ENCODE assay signal across 8 cellular contexts in the genomic region with DNA sequence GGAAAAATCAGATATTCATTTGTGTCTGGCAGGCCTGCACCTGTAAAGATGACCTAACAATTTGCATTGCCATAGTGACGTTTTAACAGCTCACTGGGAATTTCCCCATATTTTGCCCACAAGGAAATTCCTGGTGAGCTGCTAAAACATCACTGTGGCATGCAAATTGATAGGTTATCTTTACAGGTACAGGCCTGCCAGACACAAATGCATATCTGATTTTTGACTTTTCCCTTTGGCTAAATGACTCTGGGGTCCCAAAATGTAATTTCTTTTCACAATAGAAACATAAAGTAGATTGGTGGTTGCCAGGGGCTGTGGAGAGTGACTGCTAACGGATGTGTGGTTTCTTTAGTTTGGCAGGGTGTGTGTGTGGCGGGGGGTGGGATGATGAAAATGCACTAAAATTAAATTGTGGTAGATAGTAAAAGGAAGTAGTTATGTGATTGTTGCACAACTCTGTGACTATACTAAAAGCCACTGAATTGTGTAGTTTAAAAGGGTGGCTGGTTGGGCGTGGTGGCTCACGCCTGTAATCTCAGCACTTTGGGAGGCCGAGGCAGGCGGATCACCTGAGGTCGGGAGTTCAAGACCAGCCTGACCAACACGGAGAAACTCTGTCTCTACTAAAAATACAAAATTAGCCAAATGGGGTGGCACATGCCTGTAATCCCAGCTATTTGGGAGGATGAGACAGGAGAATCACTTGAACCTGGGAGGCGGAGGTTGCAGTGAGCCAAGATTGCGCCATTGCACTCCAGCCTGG. TPM values are rescaled to one million over a fixed set of nuclear protein-coding genes. Genes with fewer than 3 reads are reported as not detected.
A peak's percentile ranks its signal among the peaks of the same experiment; 100 is the strongest.
DNase-seq lines count a peak whose midpoint lies in the region; ATAC-seq and TF ChIP-seq lines count a peak whose summit lies in the region.

No MANE protein-coding gene starts in this region.

- H3K4me3 Mint-ChIP-seq in activated CD8-positive, alpha-beta memory T cell treated with anti-CD3 and anti-CD28 coated beads, Interleukin-2, amount 10 ng/mL, durations not matched to agents 7 days and 5 days = peak overlapping the region; percentile 4
- H3K4me3 Mint-ChIP-seq in type B pancreatic cell (no peak overlapping the region), progenitor cell of endocrine pancreas (ENCODE audit: low read depth) (no peak overlapping the region)

- DNase-seq in GM13977 (ENCODE audit: low spot score) (peak; percentile 39), NCI-H226 (peak; percentile 94), iris pigment epithelial cell (ENCODE audit: low read depth) (peak; percentile 66), type B pancreatic cell (ENCODE audit: extremely low spot score, unreplicated experiment) (no peak), progenitor cell of endocrine pancreas (ENCODE audit: low spot score, unreplicated experiment) (no peak), posterior cingulate gyrus (no peak)
- DNase-seq in activated CD8-positive, alpha-beta memory T cell treated with anti-CD3 and anti-CD28 coated beads, Interleukin-2, amount 10 ng/mL, durations not matched to agents 7 days and 5 days = peak; percentile 82

- peak overlapping the region; percentile 85 for H3K27ac Mint-ChIP-seq in activated CD8-positive, alpha-beta memory T cell treated with anti-CD3 and anti-CD28 coated beads, Interleukin-2, amount 10 ng/mL, durations not matched to agents 7 days and 5 days
- H3K27ac Mint-ChIP-seq in type B pancreatic cell (peak overlapping the region; percentile 89), progenitor cell of endocrine pancreas (no peak overlapping the region)

- H3K27me3 Mint-ChIP-seq in activated CD8-positive, alpha-beta memory T cell treated with anti-CD3 and anti-CD28 coated beads, Interleukin-2, amount 10 ng/mL, durations not matched to agents 7 days and 5 days = no peaks in the 10 kb centered on the region
- H3K27me3 Mint-ChIP-seq in type B pancreatic cell (peaks cover 4% of the 10 kb centered on the region), progenitor cell of endocrine pancreas (peaks cover 4% of the 10 kb centered on the region)

- intact Hi-C loops in posterior cingulate gyrus (cut with DNase I) = no loop called here

- in situ Hi-C loops in GM13977 (cut with MboI; ENCODE audit: low pct_unique_long_range_greater_than_20kb, low sequenced_read_pairs, unreplicated experiment) = no loop called here

- peaks cover 3% of the 10 kb centered on the region for H3K36me3 Mint-ChIP-seq in activated CD8-positive, alpha-beta memory T cell treated with anti-CD3 and anti-CD28 coated beads, Interleukin-2, amount 10 ng/mL, durations not matched to agents 7 days and 5 days
- H3K36me3 Mint-ChIP-seq in type B pancreatic cell (no peaks in the 10 kb centered on the region), progenitor cell of endocrine pancreas (ENCODE audit: insufficient read depth) (no peaks in the 10 kb centered on the region)

- ATAC-seq in HG02642 (IDR thresholded peaks at IDR 0.05; ENCODE audit: poor library complexity, unreplicated experiment) = peak; percentile 70
- peak; percentile 80 for ATAC-seq in activated CD8-positive, alpha-beta memory T cell treated with anti-CD3 and anti-CD28 coated beads, Interleukin-2, amount 10 ng/mL, durations not matched to agents 7 days and 5 days

- peaks cover 39% of the 10 kb centered on the region for H3K4me1 Mint-ChIP-seq in activated CD8-positive, alpha-beta memory T cell treated with anti-CD3 and anti-CD28 coated beads, Interleukin-2, amount 10 ng/mL, durations not matched to agents 7 days and 5 days
- H3K4me1 Mint-ChIP-seq in type B pancreatic cell (ENCODE audit: unreplicated experiment) (peaks cover 16% of the 10 kb centered on the region), progenitor cell of endocrine pancreas (ENCODE audit: low read depth) (peaks cover 4% of the 10 kb centered on the region)

- CTCF ChIA-PET in activated CD8-positive, alpha-beta memory T cell treated with anti-CD3 and anti-CD28 coated beads, Interleukin-2, amount 10 ng/mL, durations not matched to agents 7 days and 5 days (lab: Charles Lee) = no interaction called here

- TF ChIP-seq CTCF in GM13977 (IDR thresholded peaks at IDR 0.05; ENCODE audit: extremely low read depth, insufficient read depth, missing control alignments) (no peak), type B pancreatic cell (conservative IDR thresholded peaks at IDR 0.05) (no peak), progenitor cell of endocrine pancreas (IDR thresholded peaks at IDR 0.05; ENCODE audit: unreplicated experiment) (no peak)

- H3K9me3 Mint-ChIP-seq in activated CD8-positive, alpha-beta memory T cell treated with anti-CD3 and anti-CD28 coated beads, Interleukin-2, amount 10 ng/mL, durations not matched to agents 7 days and 5 days (ENCODE audit: low read depth) = no peaks in the 10 kb centered on the region
- H3K9me3 Mint-ChIP-seq in type B pancreatic cell (no peaks in the 10 kb centered on the region), progenitor cell of endocrine pancreas (ENCODE audit: low read depth) (no peaks in the 10 kb centered on the region)

RNA-seq across cellular contexts. Expression of a gene that starts 18.5 kb away (rescaled TPM):
- 1 to 10 TPM; 1.1 to 9.0 TPM for total RNA-seq in activated CD8-positive, alpha-beta memory T cell treated with anti-CD3 and anti-CD28 coated beads, Interleukin-2, amount 10 ng/mL, durations not matched to agents 7 days and 5 days
- total RNA-seq in type B pancreatic cell (ENCODE audit: low replicate concordance) = 2.1 and 30.5 TPM in 2 replicates
- 1.8 and 3.1 TPM in 2 replicates for total RNA-seq in progenitor cell of endocrine pancreas

RNA-seq across cellular contexts. Expression of a gene that starts 54.8 kb away (rescaled TPM):
- 10 to 100 TPM; 29.0 to 44.1 TPM for total RNA-seq in activated CD8-positive, alpha-beta memory T cell treated with anti-CD3 and anti-CD28 coated beads, Interleukin-2, amount 10 ng/mL, durations not matched to agents 7 days and 5 days
- total RNA-seq in type B pancreatic cell (ENCODE audit: low replicate concordance) (102 and 114 TPM in 2 replicates), progenitor cell of endocrine pancreas (68.0 and 74.0 TPM in 2 replicates)

Comparison
In these comparisons a context has a peak if more than half of its experiments do, and no peak if none do; other contexts are left out.
1. DNase-seq: peak in GM13977 (single experiment), NCI-H226 (single experiment), activated CD8-positive, alpha-beta memory T cell treated with anti-CD3 and anti-CD28 coated beads, Interleukin-2, amount 10 ng/mL, durations not matched to agents 7 days and 5 days (single experiment) and iris pigment epithelial cell (single experiment); none in type B pancreatic cell (single experiment), progenitor cell of endocrine pancreas (single experiment) and posterior cingulate gyrus (0 of 10).